Comparison of ENCODE assay signal across 1 cellular context in genomic region chrX:44873415-44874270, GRCh38.
TF ChIP-seq lines count a peak whose summit lies in the region.

No MANE protein-coding gene starts in this region.

TF ChIP-seq in K562, 482 proteins besides CTCF, POLR2A, EP300 and RAD21 (continued from another document and continues in another):
- TF ChIP-seq ZNF75A (CRISPR knock-in tag; IDR thresholded peaks at IDR 0.05): no peak
- no peak for TF ChIP-seq ZNF707 (CRISPR knock-in tag; conservative IDR thresholded peaks at IDR 0.05)
- TF ChIP-seq PHF8 (IDR thresholded peaks at IDR 0.05; ENCODE audit: borderline replicate concordance, low read length): peak; percentile 26; the same call in 1 of the 2 replicates
- no peak for TF ChIP-seq RBM25 (IDR thresholded peaks at IDR 0.05; ENCODE audit: low read depth, low read length, severe bottlenecking)
- no peak for TF ChIP-seq CHD4 (IDR thresholded peaks at IDR 0.05; ENCODE audit: insufficient read depth, insufficient replicate concordance, low read depth, low read length, poor library complexity, severe bottlenecking)
- no peak for TF ChIP-seq CHD7 (IDR thresholded peaks at IDR 0.05; ENCODE audit: low read depth, low read length)
- no peak for TF ChIP-seq ZNF253 (CRISPR knock-in tag; conservative IDR thresholded peaks at IDR 0.05)
- no peak for TF ChIP-seq KLF6 (CRISPR knock-in tag; IDR thresholded peaks at IDR 0.05; ENCODE audit: borderline replicate concordance)
- no peak for TF ChIP-seq NKRF (IDR thresholded peaks at IDR 0.05; ENCODE audit: borderline replicate concordance)
- no peak for TF ChIP-seq DEAF1 (CRISPR knock-in tag; IDR thresholded peaks at IDR 0.05)
- no peak for TF ChIP-seq NBN (IDR thresholded peaks at IDR 0.05; ENCODE audit: low read depth)
- no peak for TF ChIP-seq POLR3G (IDR thresholded peaks at IDR 0.05; ENCODE audit: extremely low read depth, insufficient read length, insufficient replicate concordance)
- no peak for TF ChIP-seq POLR2B (IDR thresholded peaks at IDR 0.05; ENCODE audit: low read depth, partially characterized antibody)
- no peak for TF ChIP-seq ZBTB17 (CRISPR knock-in tag; IDR thresholded peaks at IDR 0.05)
- no peak for TF ChIP-seq MYNN (IDR thresholded peaks at IDR 0.05)
- no peak for TF ChIP-seq MYNN (CRISPR knock-in tag; IDR thresholded peaks at IDR 0.05)
- TF ChIP-seq THRA (IDR thresholded peaks at IDR 0.05): no peak
- no peak for TF ChIP-seq ARID2 (IDR thresholded peaks at IDR 0.05)
- TF ChIP-seq ILK (tag; IDR thresholded peaks at IDR 0.05; ENCODE audit: borderline replicate concordance, low read depth): no peak
- no peak for TF ChIP-seq NFYB (IDR thresholded peaks at IDR 0.05; ENCODE audit: extremely low read depth, insufficient read length)
- no peak for TF ChIP-seq STAT5B (CRISPR knock-in tag; IDR thresholded peaks at IDR 0.05)
- TF ChIP-seq ETS2 (tag; IDR thresholded peaks at IDR 0.05; ENCODE audit: borderline replicate concordance, poor library complexity, severe bottlenecking): no peak
- no peak for TF ChIP-seq REST (CRISPR knock-in tag; IDR thresholded peaks at IDR 0.05; ENCODE audit: low read depth)
- no peak for TF ChIP-seq TBL1XR1 (IDR thresholded peaks at IDR 0.05; ENCODE audit: low read length in 2 of 2)
- 0 out of 2 replicates have a peak, but pooled peaks have one; percentile 30 for TF ChIP-seq CEBPG (CRISPR knock-in tag; IDR thresholded peaks at IDR 0.05)
- no peak for TF ChIP-seq CEBPG (tag; conservative IDR thresholded peaks at IDR 0.05 in 1 of 2, IDR thresholded peaks at IDR 0.05 in 1 of 2)
- no peak for TF ChIP-seq KLF10 (CRISPR knock-in tag; IDR thresholded peaks at IDR 0.05)
- no peak for TF ChIP-seq SMARCB1 (IDR thresholded peaks at IDR 0.05; ENCODE audit: insufficient read length, low read depth)
- TF ChIP-seq ZNF239 (CRISPR knock-in tag; IDR thresholded peaks at IDR 0.05): no peak
- no peak for TF ChIP-seq ZBTB49 (CRISPR knock-in tag; IDR thresholded peaks at IDR 0.05; ENCODE audit: borderline replicate concordance)
- TF ChIP-seq ZNF3 (CRISPR knock-in tag; IDR thresholded peaks at IDR 0.05): no peak
- TF ChIP-seq GABPB1 (CRISPR knock-in tag; IDR thresholded peaks at IDR 0.05): peak; percentile 54; the same call in 1 of the 2 replicates
- TF ChIP-seq TAF15 (IDR thresholded peaks at IDR 0.05; ENCODE audit: low read depth, low read length): no peak
- TF ChIP-seq ZNF175 (CRISPR knock-in tag; IDR thresholded peaks at IDR 0.05; ENCODE audit: low read depth): no peak
- TF ChIP-seq OTX1 (CRISPR knock-in tag; IDR thresholded peaks at IDR 0.05): no peak
